Comparison of ENCODE assay signal across 9 cellular contexts in genomic region chr9:127965953-127966352, GRCh38. TPM values are rescaled to one million over a fixed set of nuclear protein-coding genes. Genes with fewer than 3 reads are reported as not detected.
DNase-seq lines count a peak whose midpoint lies in the region; ATAC-seq and TF ChIP-seq lines count a peak whose summit lies in the region.
"Had no signal": no experiment of that assay in that cellular context is flagged by ENCODE, and none has a peak within 500 bp of the region (broad histone marks: within the 10 kb centered on the region; RNA-seq: fewer than 3 reads in every experiment).

No MANE protein-coding gene starts in this region.

- peaks cover 16% of the 10 kb centered on the region for H3F3A ChIP-seq in MM.1S (ENCODE audit: insufficient read depth, low read length)

- H3K4me1 ChIP-seq in stomach (peaks cover 86 to 100% (median 98%) of the 10 kb centered on the region in 4 donors), MM.1S (ENCODE audit: low read length) (peaks cover 25% of the 10 kb centered on the region)

- H3K36me3 Mint-ChIP-seq in IgD-negative memory B cell = peaks cover 3% of the 10 kb centered on the region
- peaks cover 3% of the 10 kb centered on the region for H3K36me3 Mint-ChIP-seq in activated naive CD8-positive, alpha-beta T cell treated with anti-CD3 and anti-CD28 coated beads, Interleukin-2, amount 50 U/mL, for 24 hours (ENCODE audit: low read depth)

- DNase-seq in activated naive CD8-positive, alpha-beta T cell treated with anti-CD3 and anti-CD28 coated beads, Interleukin-2, amount 50 U/mL, for 24 hours = no peak
- DNase-seq in left colon (no peak), stomach (no peak), MM.1S (no peak), KG1 (lab: John Stamatoyannopoulos, UW) (no peak), HPDE6-E6E7 (ENCODE audit: extremely low spot score) (no peak), NCI-H1105 treated with DMSO at 0.1 percent for 48 hours (lab: John Stamatoyannopoulos, UW) (no peak)
- DNase-seq: NK-92 treated with Interleukin-12 subunit alpha and Interleukin-12 subunit beta, amount 100 ng/mL, for 24 hours had no signal

- no peak overlapping the region for H3K4me2 ChIP-seq in MM.1S (ENCODE audit: low read depth, low read length)

- H3K36me3 ChIP-seq in stomach (peaks cover 0 to 7% (median 0%) of the 10 kb centered on the region in 4 donors), MM.1S (replicated peaks; ENCODE audit: insufficient read depth, low read length) (no peaks in the 10 kb centered on the region)

- 41 to 56% (median 49%) methylated on average over 6 of the region's 6 CpGs for WGBS in stomach, 5 donors

- H3K9ac ChIP-seq in MM.1S (ENCODE audit: low read length) = no peak overlapping the region

- no peaks in the 10 kb centered on the region for H3K9me2 ChIP-seq in MM.1S (replicated peaks; ENCODE audit: insufficient read depth, low read length)

- ATAC-seq in activated naive CD8-positive, alpha-beta T cell treated with anti-CD3 and anti-CD28 coated beads, Interleukin-2, amount 50 U/mL, for 24 hours = no peak
- peak; percentile 13 for ATAC-seq in left colon

- no peak for TF ChIP-seq POLR2A in stomach (IDR thresholded peaks at IDR 0.05)

- H3K79me2 ChIP-seq in MM.1S (ENCODE audit: low read length) = peaks cover 89% of the 10 kb centered on the region

- H3K27ac Mint-ChIP-seq in IgD-negative memory B cell = peak overlapping the region; percentile 59 to 99 (median 86)
- peak overlapping the region; percentile 91 for H3K27ac Mint-ChIP-seq in activated naive CD8-positive, alpha-beta T cell treated with anti-CD3 and anti-CD28 coated beads, Interleukin-2, amount 50 U/mL, for 24 hours

- peaks cover 58 to 82% (median 78%) of the 10 kb centered on the region in 3 donors for H3K4me1 Mint-ChIP-seq in IgD-negative memory B cell
- peaks cover 99% of the 10 kb centered on the region for H3K4me1 Mint-ChIP-seq in activated naive CD8-positive, alpha-beta T cell treated with anti-CD3 and anti-CD28 coated beads, Interleukin-2, amount 50 U/mL, for 24 hours

- H3K27me3 ChIP-seq in stomach (no peaks in the 10 kb centered on the region), MM.1S (replicated peaks; ENCODE audit: insufficient read depth, low read length) (no peaks in the 10 kb centered on the region)

- H3K9me3 ChIP-seq in stomach (no peaks in the 10 kb centered on the region), MM.1S (replicated peaks; ENCODE audit: insufficient read depth, low read length) (no peaks in the 10 kb centered on the region)

- no peaks in the 10 kb centered on the region for H3K9me3 Mint-ChIP-seq in IgD-negative memory B cell
- no peaks in the 10 kb centered on the region for H3K9me3 Mint-ChIP-seq in activated naive CD8-positive, alpha-beta T cell treated with anti-CD3 and anti-CD28 coated beads, Interleukin-2, amount 50 U/mL, for 24 hours

- H3K4me3 ChIP-seq in stomach (peak overlapping the region in 1 of 4 donors; percentile 22), MM.1S (ENCODE audit: low read length) (no peak overlapping the region)

- peak overlapping the region in 3 of 4 donors; percentile 38 to 92 (median 73) for H3K4me3 Mint-ChIP-seq in IgD-negative memory B cell
- H3K4me3 Mint-ChIP-seq in activated naive CD8-positive, alpha-beta T cell treated with anti-CD3 and anti-CD28 coated beads, Interleukin-2, amount 50 U/mL, for 24 hours = peak overlapping the region; percentile 72

- peaks cover 1% of the 10 kb centered on the region for H3K27me3 Mint-ChIP-seq in IgD-negative memory B cell
- no peaks in the 10 kb centered on the region for H3K27me3 Mint-ChIP-seq in activated naive CD8-positive, alpha-beta T cell treated with anti-CD3 and anti-CD28 coated beads, Interleukin-2, amount 50 U/mL, for 24 hours

- no peak for TF ChIP-seq EP300 in stomach (IDR thresholded peaks at IDR 0.05)

- intact Hi-C loops in left colon (cut with DNase I, micrococcal nuclease) = no loop called here
- intact Hi-C loops in stomach (cut with DNase I; ENCODE audit: low total_unique reads) = no loop called here

- H3K27ac ChIP-seq in stomach (peak overlapping the region; percentile 83 to 99 (median 94)), MM.1S (ENCODE audit: low read length) (no peak overlapping the region)

- H4K20me1 ChIP-seq in MM.1S (ENCODE audit: insufficient read depth, low read length) = no peaks in the 10 kb centered on the region; the same call in 1 of the 2 replicates

- TF ChIP-seq CTCF in stomach (IDR thresholded peaks at IDR 0.05) (no peak), MM.1S (IDR thresholded peaks at IDR 0.05; ENCODE audit: low read length) (no peak)

- no peak overlapping the region for H2AFZ ChIP-seq in MM.1S (ENCODE audit: low read length)

RNA-seq across cellular contexts. Expression of gene EEIG1, which starts 14.8 kb away (rescaled TPM):
- 90.5 TPM for polyA plus RNA-seq in IgD-negative memory B cell
- total RNA-seq in left colon = 100 to 1,000 TPM; 157 to 175 TPM
- 100 to 1,000 TPM in 2 of 5 donors, 10 to 100 TPM in 3; 26.3 to 406 (median 83.4) TPM for total RNA-seq in stomach
- polyA plus RNA-seq in stomach = 100 to 1,000 TPM in 1 of 3 donors, 10 to 100 TPM in 2; 24.4 to 118 (median 38.5) TPM

RNA-seq across cellular contexts. Expression of gene DPM2, which starts 28.3 kb away (rescaled TPM):
- 44.9 TPM for polyA plus RNA-seq in IgD-negative memory B cell
- total RNA-seq in left colon = 10 to 100 TPM; 25.1 to 28.6 TPM
- 10 to 100 TPM in 4 of 5 donors, 1 to 10 TPM in 1; 1.7 to 98.2 (median 55.4) TPM for total RNA-seq in stomach
- polyA plus RNA-seq in stomach = 10 to 100 TPM; 27.0 to 38.0 (median 32.5) TPM

RNA-seq across cellular contexts. Expression of gene PIP5KL1, which starts 35.4 kb away (rescaled TPM):
- 1.1 TPM for polyA plus RNA-seq in IgD-negative memory B cell
- 1 to 10 TPM; 1.3 to 1.9 TPM for total RNA-seq in left colon
- total RNA-seq in stomach = 10 to 100 TPM in 3 of 5 donors, under 1 TPM in 1, not detected in 1; 0.55 to 98.0 (median 19.1) TPM
- polyA plus RNA-seq in stomach = 1 to 10 TPM in 2 of 3 donors, under 1 TPM in 1; 0.50 to 3.3 (median 2.3) TPM

RNA-seq across cellular contexts. Expression of gene ST6GALNAC4, which starts 49.1 kb away (rescaled TPM):
- 32.5 TPM for polyA plus RNA-seq in IgD-negative memory B cell
- total RNA-seq in left colon = 10 to 100 TPM; 37.5 to 46.9 TPM
- total RNA-seq in stomach = 10 to 100 TPM in 3 of 5 donors, 1 to 10 TPM in 2; 3.7 to 33.6 (median 14.5) TPM
- 10 to 100 TPM; 10.5 to 14.2 (median 11.8) TPM for polyA plus RNA-seq in stomach
